In the genomic region with DNA sequence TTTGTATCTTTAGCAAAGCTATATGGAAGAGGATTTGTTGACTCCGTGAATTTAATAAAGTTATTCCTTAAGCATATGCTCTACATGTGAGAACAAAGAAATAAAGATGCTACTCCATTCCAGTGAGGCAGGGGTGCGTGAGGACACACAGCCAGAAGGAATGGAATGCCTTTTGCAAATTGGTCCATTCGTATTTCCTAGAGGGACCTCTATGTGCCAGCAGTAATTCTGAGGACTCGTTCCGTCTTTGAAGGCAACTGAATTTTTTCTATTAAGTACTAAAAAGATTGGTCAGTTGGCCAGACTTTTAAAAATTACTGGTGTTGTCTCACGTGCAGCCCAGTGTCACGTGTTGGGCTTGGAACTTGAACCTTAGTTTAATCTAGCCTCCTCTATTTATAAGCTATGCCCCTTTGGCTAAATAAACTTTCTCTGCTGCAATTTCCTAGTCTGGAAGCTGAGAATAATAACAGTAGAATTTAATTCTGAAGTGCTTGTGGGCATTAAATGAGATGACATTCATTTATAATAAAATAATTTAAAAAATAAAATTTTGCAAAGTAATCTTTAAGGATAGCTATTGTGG, we compare ENCODE assay signal across 2 cellular contexts.
TF ChIP-seq lines count a peak whose summit lies in the region.

No MANE protein-coding gene starts in this region.

TF ChIP-seq in SK-N-SH, 30 proteins besides CTCF, POLR2A, EP300 and RAD21 (continued from another document):
- TF ChIP-seq GABPA (IDR thresholded peaks at IDR 0.05; ENCODE audit: low read depth) (no peak), MXI1 (IDR thresholded peaks at IDR 0.05; ENCODE audit: low read depth, low read length) (no peak), TAF1 (IDR thresholded peaks at IDR 0.05; ENCODE audit: borderline replicate concordance, low read depth, low read length) (no peak), FOXM1 (IDR thresholded peaks at IDR 0.05; ENCODE audit: low read depth) (no peak), FOSL2 (IDR thresholded peaks at IDR 0.05; ENCODE audit: borderline replicate concordance, low read depth) (no peak), NFIC (IDR thresholded peaks at IDR 0.05; ENCODE audit: borderline replicate concordance) (no peak), TEAD4 (IDR thresholded peaks at IDR 0.05; ENCODE audit: borderline replicate concordance, insufficient read depth) (no peak), JUND (IDR thresholded peaks at IDR 0.05) (no peak), EZH2phosphoT487 (IDR thresholded peaks at IDR 0.05; ENCODE audit: borderline replicate concordance, low read depth) (no peak)
- TF ChIP-seq, protein P1, sequence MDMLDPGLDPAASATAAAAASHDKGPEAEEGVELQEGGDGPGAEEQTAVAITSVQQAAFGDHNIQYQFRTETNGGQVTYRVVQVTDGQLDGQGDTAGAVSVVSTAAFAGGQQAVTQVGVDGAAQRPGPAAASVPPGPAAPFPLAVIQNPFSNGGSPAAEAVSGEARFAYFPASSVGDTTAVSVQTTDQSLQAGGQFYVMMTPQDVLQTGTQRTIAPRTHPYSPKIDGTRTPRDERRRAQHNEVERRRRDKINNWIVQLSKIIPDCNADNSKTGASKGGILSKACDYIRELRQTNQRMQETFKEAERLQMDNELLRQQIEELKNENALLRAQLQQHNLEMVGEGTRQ (IDR thresholded peaks at IDR 0.05; ENCODE audit: borderline replicate concordance, low read depth, low read length): no peak
- TF ChIP-seq, protein P2, sequence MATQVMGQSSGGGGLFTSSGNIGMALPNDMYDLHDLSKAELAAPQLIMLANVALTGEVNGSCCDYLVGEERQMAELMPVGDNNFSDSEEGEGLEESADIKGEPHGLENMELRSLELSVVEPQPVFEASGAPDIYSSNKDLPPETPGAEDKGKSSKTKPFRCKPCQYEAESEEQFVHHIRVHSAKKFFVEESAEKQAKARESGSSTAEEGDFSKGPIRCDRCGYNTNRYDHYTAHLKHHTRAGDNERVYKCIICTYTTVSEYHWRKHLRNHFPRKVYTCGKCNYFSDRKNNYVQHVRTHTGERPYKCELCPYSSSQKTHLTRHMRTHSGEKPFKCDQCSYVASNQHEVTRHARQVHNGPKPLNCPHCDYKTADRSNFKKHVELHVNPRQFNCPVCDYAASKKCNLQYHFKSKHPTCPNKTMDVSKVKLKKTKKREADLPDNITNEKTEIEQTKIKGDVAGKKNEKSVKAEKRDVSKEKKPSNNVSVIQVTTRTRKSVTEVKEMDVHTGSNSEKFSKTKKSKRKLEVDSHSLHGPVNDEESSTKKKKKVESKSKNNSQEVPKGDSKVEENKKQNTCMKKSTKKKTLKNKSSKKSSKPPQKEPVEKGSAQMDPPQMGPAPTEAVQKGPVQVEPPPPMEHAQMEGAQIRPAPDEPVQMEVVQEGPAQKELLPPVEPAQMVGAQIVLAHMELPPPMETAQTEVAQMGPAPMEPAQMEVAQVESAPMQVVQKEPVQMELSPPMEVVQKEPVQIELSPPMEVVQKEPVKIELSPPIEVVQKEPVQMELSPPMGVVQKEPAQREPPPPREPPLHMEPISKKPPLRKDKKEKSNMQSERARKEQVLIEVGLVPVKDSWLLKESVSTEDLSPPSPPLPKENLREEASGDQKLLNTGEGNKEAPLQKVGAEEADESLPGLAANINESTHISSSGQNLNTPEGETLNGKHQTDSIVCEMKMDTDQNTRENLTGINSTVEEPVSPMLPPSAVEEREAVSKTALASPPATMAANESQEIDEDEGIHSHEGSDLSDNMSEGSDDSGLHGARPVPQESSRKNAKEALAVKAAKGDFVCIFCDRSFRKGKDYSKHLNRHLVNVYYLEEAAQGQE (IDR thresholded peaks at IDR 0.05; ENCODE audit: low read depth, low read length): no peak
TF ChIP-seq in SK-N-SH: peak in this region for 0.

TF ChIP-seq in SK-N-SH treated with all-trans-retinoic acid at 6 μM for 48 hours, 23 proteins besides CTCF, POLR2A, EP300 and RAD21 (continued from another document):
- TF ChIP-seq, protein P3, sequence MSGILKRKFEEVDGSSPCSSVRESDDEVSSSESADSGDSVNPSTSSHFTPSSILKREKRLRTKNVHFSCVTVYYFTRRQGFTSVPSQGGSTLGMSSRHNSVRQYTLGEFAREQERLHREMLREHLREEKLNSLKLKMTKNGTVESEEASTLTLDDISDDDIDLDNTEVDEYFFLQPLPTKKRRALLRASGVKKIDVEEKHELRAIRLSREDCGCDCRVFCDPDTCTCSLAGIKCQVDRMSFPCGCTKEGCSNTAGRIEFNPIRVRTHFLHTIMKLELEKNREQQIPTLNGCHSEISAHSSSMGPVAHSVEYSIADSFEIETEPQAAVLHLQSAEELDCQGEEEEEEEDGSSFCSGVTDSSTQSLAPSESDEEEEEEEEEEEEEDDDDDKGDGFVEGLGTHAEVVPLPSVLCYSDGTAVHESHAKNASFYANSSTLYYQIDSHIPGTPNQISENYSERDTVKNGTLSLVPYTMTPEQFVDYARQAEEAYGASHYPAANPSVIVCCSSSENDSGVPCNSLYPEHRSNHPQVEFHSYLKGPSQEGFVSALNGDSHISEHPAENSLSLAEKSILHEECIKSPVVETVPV (CRISPR knock-in tag; IDR thresholded peaks at IDR 0.05): no peak
- TF ChIP-seq PPARA (CRISPR knock-in tag; IDR thresholded peaks at IDR 0.05; ENCODE audit: borderline replicate concordance): no peak
- no peak for TF ChIP-seq ZFP30 (CRISPR knock-in tag; IDR thresholded peaks at IDR 0.05)
- no peak for TF ChIP-seq ZC3H10 (CRISPR knock-in tag; IDR thresholded peaks at IDR 0.05)
- no peak for TF ChIP-seq ESRRG (CRISPR knock-in tag; IDR thresholded peaks at IDR 0.05)
